ENCODE assay signal across 18 cellular contexts in the genomic region with DNA sequence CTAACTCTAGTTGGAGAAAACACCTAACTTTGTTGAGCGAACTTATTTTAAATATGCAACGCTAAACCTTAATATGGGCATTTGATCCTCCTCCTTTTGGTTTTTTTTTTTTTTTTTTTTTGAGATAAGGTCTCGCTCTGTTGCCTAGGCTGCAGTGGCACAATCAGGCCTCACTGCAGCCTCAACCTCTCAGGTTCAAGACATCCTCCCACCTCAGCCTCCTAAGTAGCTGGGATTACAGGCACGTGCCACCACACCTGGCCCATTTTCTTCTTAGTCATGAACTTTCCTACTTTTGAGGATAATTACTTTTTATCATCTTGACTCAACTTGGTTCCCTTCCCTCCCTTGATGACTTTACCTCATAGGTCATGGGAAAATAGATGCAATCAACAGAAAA. TPM values are rescaled to one million over a fixed set of nuclear protein-coding genes. Genes with fewer than 3 reads are reported as not detected.
DNase-seq lines count a peak whose midpoint lies in the region; ATAC-seq and TF ChIP-seq lines count a peak whose summit lies in the region.
"Had no signal": no experiment of that assay in that cellular context is flagged by ENCODE, and none has a peak within 500 bp of the region (broad histone marks: within the 10 kb centered on the region; RNA-seq: fewer than 3 reads in every experiment).

No MANE protein-coding gene starts in this region.

- H2AFZ ChIP-seq in neuronal stem cell (ENCODE audit: low read length): no peak overlapping the region
- H2AFZ ChIP-seq in GM23248: no peak overlapping the region

- no peaks in the 10 kb centered on the region for H3K9me2 ChIP-seq in GM23248 (ENCODE audit: insufficient read depth)

- no peak overlapping the region for H2BK15ac ChIP-seq in neuronal stem cell (ENCODE audit: low read length)

- peaks cover 0 to 1% of the 10 kb centered on the region in 2 donors for H3K4me1 ChIP-seq in neuronal stem cell (ENCODE audit: control insufficient read depth in 2 of 2, insufficient read depth in 1 of 2, low read depth in 1 of 2, low read length in 2 of 2)
- H3K4me1 ChIP-seq in GM23248 (ENCODE audit: insufficient read depth): no peaks in the 10 kb centered on the region

- CTCF ChIA-PET in activated naive CD4-positive, alpha-beta T cell treated with anti-CD3 and anti-CD28 coated beads, Interleukin-2, amount 10 ng/mL, durations not matched to agents 7 days and 5 days (lab: Charles Lee): interaction anchor here (0.6 kb wide), 1 partner anchor 1059 kb away, joined by 3 read pairs; no protein-coding TSS in a partner anchor

- H4K20me1 ChIP-seq in GM23248 (ENCODE audit: insufficient read depth): no peaks in the 10 kb centered on the region

- no peak overlapping the region for H2BK120ac ChIP-seq in neuronal stem cell (ENCODE audit: low read depth, low read length)

- H3K23ac ChIP-seq in neuronal stem cell (ENCODE audit: low read depth, low read length, poor library complexity): no peak overlapping the region

- no peak for TF ChIP-seq CTCF in GM12864 (IDR thresholded peaks at IDR 0.05; ENCODE audit: low read depth, low read length, missing control alignments)
- TF ChIP-seq CTCF in neural crest cell (conservative IDR thresholded peaks at IDR 0.05): no peak

- H3K9me3 ChIP-seq in T-helper 17 cell (ENCODE audit: control insufficient read depth, low read length, poor library complexity, severe bottlenecking): no peaks in the 10 kb centered on the region
- H3K9me3 ChIP-seq in neuronal stem cell (replicated peaks in 1 of 2; ENCODE audit: control insufficient read depth in 2 of 2, insufficient read depth in 1 of 2, low read depth in 1 of 2, low read length in 2 of 2): no peaks in the 10 kb centered on the region
- H3K9me3 ChIP-seq in GM23248 (ENCODE audit: low read depth): no peaks in the 10 kb centered on the region
- H3K9me3 ChIP-seq: stomach had no signal

- peaks cover 55% of the 10 kb centered on the region for H3K36me3 Mint-ChIP-seq in activated naive CD4-positive, alpha-beta T cell treated with anti-CD3 and anti-CD28 coated beads, Interleukin-2, amount 10 ng/mL, durations not matched to agents 7 days and 5 days
- peaks cover 42 to 64% of the 10 kb centered on the region in 2 donors for H3K36me3 Mint-ChIP-seq in activated naive CD4-positive, alpha-beta T cell treated with anti-CD3 and anti-CD28 coated beads, Interleukin-2, amount 50 U/mL, for 72 hours
- H3K36me3 Mint-ChIP-seq in T-helper 17 cell (ENCODE audit: low read depth) (peaks cover 2% of the 10 kb centered on the region), neural crest cell (ENCODE audit: low read depth) (peaks cover 14% of the 10 kb centered on the region)
- H3K36me3 Mint-ChIP-seq: naive thymus-derived CD8-positive, alpha-beta T cell had no signal

- H3K4me2 ChIP-seq in neuronal stem cell (ENCODE audit: insufficient read depth, low read length, poor library complexity, severe bottlenecking): no peak overlapping the region
- H3K4me2 ChIP-seq in GM23248 (ENCODE audit: unreplicated experiment): no peak overlapping the region

- H3K79me1 ChIP-seq in neuronal stem cell (ENCODE audit: low read depth, low read length): peaks cover 5% of the 10 kb centered on the region

- no peak for DNase-seq in activated naive CD4-positive, alpha-beta T cell treated with anti-CD3 and anti-CD28 coated beads, Interleukin-2, amount 10 ng/mL, durations not matched to agents 7 days and 5 days
- no peak for DNase-seq in activated naive CD4-positive, alpha-beta T cell treated with anti-CD3 and anti-CD28 coated beads, Interleukin-2, amount 50 U/mL, for 72 hours (ENCODE audit: low spot score in 2 of 2)
- DNase-seq in GM12864 (ENCODE audit: low read depth): no peak
- DNase-seq in T-helper 17 cell: no peak
- no peak for DNase-seq in neural crest cell (ENCODE audit: low read depth, low spot score)
- no peak for DNase-seq in neuronal stem cell (ENCODE audit: low spot score)
- no peak for DNase-seq in GM23248
- DNase-seq: activated CD8-positive, alpha-beta memory T cell treated with anti-CD3 and anti-CD28 coated beads for 24 hours; brain microvascular endothelial cell; DMS79 treated with DMSO at 0.1 percent for 48 hours; H7; Kasumi-1; naive thymus-derived CD8-positive, alpha-beta T cell; NCI-H1417; NCI-H510A treated with DMSO at 0.1 percent for 48 hours; stomach; trophoblast cell had no signal

- no CpG with 5 or more reads among the region's 4 CpGs for WGBS in neuronal stem cell (ENCODE audit: extremely low coverage in 2 of 2, insufficient read length in 2 of 2, insufficient replicate concordance in 1 of 2), 2 donors
- WGBS in GM23248 (ENCODE audit: low coverage in 1 of 2, low lambda C conversion rate in 2 of 2, missing lambda C conversion rate in 2 of 2), 2 experiments: 89 to 91% methylated on average over 4 of the region's 4 CpGs

- peaks cover 9% of the 10 kb centered on the region for H3F3A ChIP-seq in GM23248 (ENCODE audit: insufficient read depth)

- H3K4ac ChIP-seq in neuronal stem cell (ENCODE audit: low read length): no peak overlapping the region

- H3K27me3 ChIP-seq in neuronal stem cell (ENCODE audit: control insufficient read depth in 3 of 3, insufficient read depth in 3 of 3, low read depth in 1 of 3, low read length in 3 of 3) (no peaks in the 10 kb centered on the region), GM23248 (replicated peaks; ENCODE audit: insufficient read depth) (no peaks in the 10 kb centered on the region)
- H3K27me3 ChIP-seq: brain microvascular endothelial cell, stomach had no signal

- H3K27ac ChIP-seq in neuronal stem cell (replicated peaks; ENCODE audit: low read length) (no peak overlapping the region), GM23248 (no peak overlapping the region)
- H3K27ac ChIP-seq: brain microvascular endothelial cell, stomach had no signal

- H3K9ac ChIP-seq in neuronal stem cell (ENCODE audit: low read depth, low read length, poor library complexity) (no peak overlapping the region), GM23248 (no peak overlapping the region)

- H3K4me3 Mint-ChIP-seq in activated naive CD4-positive, alpha-beta T cell treated with anti-CD3 and anti-CD28 coated beads, Interleukin-2, amount 10 ng/mL, durations not matched to agents 7 days and 5 days: no peak overlapping the region
- no peak overlapping the region for H3K4me3 Mint-ChIP-seq in T-helper 17 cell
- peak overlapping the region; percentile 49 for H3K4me3 Mint-ChIP-seq in neural crest cell
- H3K4me3 Mint-ChIP-seq: naive thymus-derived CD8-positive, alpha-beta T cell had no signal

- H2BK5ac ChIP-seq in neuronal stem cell (ENCODE audit: low read length): no peak overlapping the region

- no peak overlapping the region for H4K91ac ChIP-seq in neuronal stem cell (ENCODE audit: low read depth, low read length, poor library complexity)

- H3K4me3 ChIP-seq in GM12864 (ENCODE audit: low read depth, low read length) (peak overlapping the region; percentile 17; the same call in 1 of the 2 replicates), neuronal stem cell (ENCODE audit: low read length in 2 of 2) (no peak overlapping the region), GM23248 (no peak overlapping the region)
- H3K4me3 ChIP-seq: stomach had no signal

- H3K79me2 ChIP-seq in GM23248 (ENCODE audit: insufficient read depth): peaks cover 85% of the 10 kb centered on the region

- H3K27ac Mint-ChIP-seq in activated naive CD4-positive, alpha-beta T cell treated with anti-CD3 and anti-CD28 coated beads, Interleukin-2, amount 10 ng/mL, durations not matched to agents 7 days and 5 days: peak overlapping the region; percentile 2
- H3K27ac Mint-ChIP-seq in activated naive CD4-positive, alpha-beta T cell treated with anti-CD3 and anti-CD28 coated beads, Interleukin-2, amount 50 U/mL, for 72 hours: peak overlapping the region in 1 of 2 donors; percentile 72
- H3K27ac Mint-ChIP-seq in T-helper 17 cell (peak overlapping the region; percentile 32), neural crest cell (ENCODE audit: unreplicated experiment) (no peak overlapping the region)
- H3K27ac Mint-ChIP-seq: naive thymus-derived CD8-positive, alpha-beta T cell had no signal

- no peak overlapping the region for H2AK5ac ChIP-seq in neuronal stem cell (ENCODE audit: low read depth, low read length)

- no peaks in the 10 kb centered on the region for H3K9me3 Mint-ChIP-seq in activated naive CD4-positive, alpha-beta T cell treated with anti-CD3 and anti-CD28 coated beads, Interleukin-2, amount 10 ng/mL, durations not matched to agents 7 days and 5 days
- no peaks in the 10 kb centered on the region for H3K9me3 Mint-ChIP-seq in activated naive CD4-positive, alpha-beta T cell treated with anti-CD3 and anti-CD28 coated beads, Interleukin-2, amount 50 U/mL, for 72 hours
- H3K9me3 Mint-ChIP-seq in neural crest cell: peaks cover 2% of the 10 kb centered on the region
- H3K9me3 Mint-ChIP-seq: naive thymus-derived CD8-positive, alpha-beta T cell had no signal

- peaks cover 50% of the 10 kb centered on the region for H3K4me1 Mint-ChIP-seq in activated naive CD4-positive, alpha-beta T cell treated with anti-CD3 and anti-CD28 coated beads, Interleukin-2, amount 10 ng/mL, durations not matched to agents 7 days and 5 days
- H3K4me1 Mint-ChIP-seq in T-helper 17 cell: peaks cover 27% of the 10 kb centered on the region
- H3K4me1 Mint-ChIP-seq in neural crest cell: peaks cover 40% of the 10 kb centered on the region

- H3K36me3 ChIP-seq in neuronal stem cell (replicated peaks in 1 of 2; ENCODE audit: control insufficient read depth in 2 of 2, insufficient read depth in 2 of 2, low read length in 2 of 2): peaks cover 15 to 54% of the 10 kb centered on the region in 2 donors
- H3K36me3 ChIP-seq in GM23248 (ENCODE audit: low read depth): no peaks in the 10 kb centered on the region
- H3K36me3 ChIP-seq: brain microvascular endothelial cell, stomach had no signal

- H2BK12ac ChIP-seq in neuronal stem cell (ENCODE audit: low read length): no peak overlapping the region

- no peak overlapping the region for H3K18ac ChIP-seq in neuronal stem cell (ENCODE audit: low read length)

- no peak overlapping the region for H3K14ac ChIP-seq in neuronal stem cell (ENCODE audit: low read length)

- in situ Hi-C loops in GM23248 (cut with MboI): no loop called here

- H4K8ac ChIP-seq in neuronal stem cell (ENCODE audit: low read depth, low read length): no peak overlapping the region

- no peak for ATAC-seq in activated naive CD4-positive, alpha-beta T cell treated with anti-CD3 and anti-CD28 coated beads, Interleukin-2, amount 50 U/mL, for 72 hours
- ATAC-seq in T-helper 17 cell (no peak), HG02970 (IDR thresholded peaks at IDR 0.05; ENCODE audit: low FRiP score, unreplicated experiment) (no peak)
- ATAC-seq: naive thymus-derived CD8-positive, alpha-beta T cell had no signal

- H3K27me3 Mint-ChIP-seq in activated naive CD4-positive, alpha-beta T cell treated with anti-CD3 and anti-CD28 coated beads, Interleukin-2, amount 10 ng/mL, durations not matched to agents 7 days and 5 days: peaks cover 4% of the 10 kb centered on the region
- no peaks in the 10 kb centered on the region for H3K27me3 Mint-ChIP-seq in T-helper 17 cell
- no peaks in the 10 kb centered on the region for H3K27me3 Mint-ChIP-seq in neural crest cell (ENCODE audit: low read depth)
- H3K27me3 Mint-ChIP-seq: naive thymus-derived CD8-positive, alpha-beta T cell had no signal

RNA-seq across cellular contexts. Expression of gene NUSAP1, which starts 3.9 kb away (rescaled TPM):
- total RNA-seq in activated naive CD4-positive, alpha-beta T cell treated with anti-CD3 and anti-CD28 coated beads, Interleukin-2, amount 50 U/mL, for 72 hours: 100 to 1,000 TPM; 181 to 391 TPM
- total RNA-seq in T-helper 17 cell (10 to 100 TPM in 1 of 2 donors, 1 to 10 TPM in 1; 7.8 to 16.3 TPM), neural crest cell (159 and 175 TPM in 2 replicates)
- 211 TPM for polyA plus RNA-seq in neuronal stem cell (2013, experiment 1 of 2)
- polyA plus RNA-seq in neuronal stem cell (2013, experiment 2 of 2): 209 TPM
- 33.3 and 77.9 TPM in 2 replicates for total RNA-seq in GM23248 (2014; rRNA removed; shearing (Covaris generic))
- polyA plus RNA-seq in GM23248 (2016; fragmentation: Nextera tagmentation; extraction: Ambion mirVana): 43.1 and 47.1 TPM in 2 replicates

RNA-seq across cellular contexts. Expression of gene OIP5, which starts 4.2 kb away (rescaled TPM):
- 10 to 100 TPM; 10.5 to 13.1 TPM for total RNA-seq in activated naive CD4-positive, alpha-beta T cell treated with anti-CD3 and anti-CD28 coated beads, Interleukin-2, amount 50 U/mL, for 72 hours
- total RNA-seq in T-helper 17 cell (1 to 10 TPM in 1 of 2 donors, not detected in 1; 1.2 TPM), neural crest cell (25.2 and 26.9 TPM in 2 replicates)
- polyA plus RNA-seq in neuronal stem cell (2013, experiment 1 of 2): 32.9 TPM
- polyA plus RNA-seq in neuronal stem cell (2013, experiment 2 of 2): 32.6 TPM
- total RNA-seq in GM23248 (2014; rRNA removed; shearing (Covaris generic)): 2.3 and 7.3 TPM in 2 replicates
- polyA plus RNA-seq in GM23248 (2016; fragmentation: Nextera tagmentation; extraction: Ambion mirVana): 7.8 and 8.6 TPM in 2 replicates
